Comparison of ENCODE assay signal across 12 cellular contexts in genomic region chr6:112223070-112223861, GRCh38. TPM values are rescaled to one million over a fixed set of nuclear protein-coding genes. Genes with fewer than 3 reads are reported as not detected.
DNase-seq lines count a peak whose midpoint lies in the region; ATAC-seq and TF ChIP-seq lines count a peak whose summit lies in the region.
"Had no signal": no experiment of that assay in that cellular context is flagged by ENCODE, and none has a peak within 500 bp of the region (broad histone marks: within the 10 kb centered on the region; RNA-seq: fewer than 3 reads in every experiment).

No MANE protein-coding gene starts in this region.

- DNase-seq in HCEC 1CT (peak; percentile 95), colonic mucosa (no peak), left lobe of liver (ENCODE audit: low spot score) (no peak), kidney tubule cell (ENCODE audit: low spot score) (no peak), NCI-H1092 treated with DMSO at 0.1 percent for 48 hours (lab: John Stamatoyannopoulos, UW) (no peak), C1 segment of cervical spinal cord (lab: John Stamatoyannopoulos, UW) (no peak), DMS53 (lab: John Stamatoyannopoulos, UW) (no peak)
- DNase-seq: activated effector memory CD4-positive, alpha-beta T cell treated with Interleukin-2 at 50 U/mL for 16 hours; endodermal cell; GOT3; NCI-H1417 treated with DMSO at 0.1 percent for 48 hours had no signal

- peak; percentile 59 for ATAC-seq in left lobe of liver

- H3K36me3 ChIP-seq in colonic mucosa, result no peaks in the 10 kb centered on the region
- H3K36me3 ChIP-seq in subcutaneous abdominal adipose tissue (ENCODE audit: control insufficient read depth in 5 of 5, insufficient read depth in 5 of 5, low read length in 5 of 5), result no peaks in the 10 kb centered on the region

- no peak overlapping the region for H3K4me3 ChIP-seq in colonic mucosa
- H3K4me3 ChIP-seq in subcutaneous abdominal adipose tissue (ENCODE audit: low read depth in 1 of 5, low read length in 5 of 5), result peak overlapping the region in 2 of 5 donors; percentile 18 to 46

- TF ChIP-seq CTCF in colonic mucosa (IDR thresholded peaks at IDR 0.05), result no peak

- H3K9me3 ChIP-seq in colonic mucosa (no peaks in the 10 kb centered on the region), subcutaneous abdominal adipose tissue (ENCODE audit: control insufficient read depth in 5 of 5, low read length in 5 of 5) (no peaks in the 10 kb centered on the region)

- no peak overlapping the region for H3K9ac ChIP-seq in colonic mucosa (ENCODE audit: low read depth in 2 of 2, low read length in 2 of 2)
- H3K9ac ChIP-seq in subcutaneous abdominal adipose tissue (ENCODE audit: low read length in 5 of 5), result peak overlapping the region; percentile 46 to 86 (median 65)

- H3K27ac ChIP-seq in colonic mucosa (peak overlapping the region; percentile 57), subcutaneous abdominal adipose tissue (ENCODE audit: low read depth, low read length) (peak overlapping the region; percentile 91)

- H3K27me3 ChIP-seq in colonic mucosa (no peaks in the 10 kb centered on the region), subcutaneous abdominal adipose tissue (ENCODE audit: control insufficient read depth in 5 of 5, insufficient read depth in 4 of 5, low read length in 5 of 5) (no peaks in the 10 kb centered on the region)

- intact Hi-C loops in colonic mucosa (cut with DNase I), result no loop called here

- H3K4me1 ChIP-seq in colonic mucosa (no peaks in the 10 kb centered on the region), subcutaneous abdominal adipose tissue (ENCODE audit: control insufficient read depth in 5 of 5, insufficient read depth in 5 of 5, low read length in 5 of 5) (peaks cover 14 to 92% (median 88%) of the 10 kb centered on the region in 5 donors)

RNA-seq across cellular contexts. Expression of gene LAMA4, which starts 31.1 kb away (rescaled TPM):
- total RNA-seq in colonic mucosa, result 10 to 100 TPM; 15.8 to 35.1 TPM
- total RNA-seq in left lobe of liver, result 2.8 TPM

Comparison
In these comparisons a context has a peak if more than half of its experiments do, and no peak if none do; other contexts are left out.
1. H3K9ac ChIP-seq: peak in subcutaneous abdominal adipose tissue (5 of 5); none in colonic mucosa (0 of 2).